Comparison of ENCODE assay signal across 9 cellular contexts in genomic region chr2:240236217-240237111, GRCh38.
DNase-seq lines count a peak whose midpoint lies in the region; TF ChIP-seq lines count a peak whose summit lies in the region.
"Had no signal": no experiment of that assay in that cellular context is flagged by ENCODE, and none has a peak within 500 bp of the region (broad histone marks: within the 10 kb centered on the region; RNA-seq: fewer than 3 reads in every experiment).

No MANE protein-coding gene starts in this region.

- no peak overlapping the region for H3K27ac Mint-ChIP-seq in nephron progenitor cell

- no peak for TF ChIP-seq CTCF in nephron progenitor cell (IDR thresholded peaks at IDR 0.05)

- H3K4me1 Mint-ChIP-seq in nephron progenitor cell = peaks cover 43% of the 10 kb centered on the region

- H3K27me3 Mint-ChIP-seq in nephron progenitor cell (ENCODE audit: low read depth, poor library complexity) = peaks cover 42% of the 10 kb centered on the region

- no peak overlapping the region for H3K4me3 Mint-ChIP-seq in nephron progenitor cell

- no peaks in the 10 kb centered on the region for H3K36me3 Mint-ChIP-seq in nephron progenitor cell (ENCODE audit: low read depth)

- no peaks in the 10 kb centered on the region for H3K9me3 Mint-ChIP-seq in nephron progenitor cell

- peak; percentile 12 for DNase-seq in COR-L47 (lab: John Stamatoyannopoulos, UW)
- DNase-seq in NCI-H187 (lab: John Stamatoyannopoulos, UW) = peak; percentile 42 to 81
- peak; percentile 36 for DNase-seq in cerebellum (ENCODE audit: low spot score)
- peak; percentile 70 for DNase-seq in nephron progenitor cell
- DNase-seq in NK-92 treated with Interleukin-12 subunit alpha and Interleukin-12 subunit beta, amount 100 ng/mL, for 24 hours (lab: John Stamatoyannopoulos, UW) = no peak
- no peak for DNase-seq in UCSD-AML1 (lab: John Stamatoyannopoulos, UW; ENCODE audit: unreplicated experiment)
- no peak for DNase-seq in COLO829 (ENCODE audit: low spot score)
- DNase-seq in foreskin melanocyte = no peak
- DNase-seq: EL had no signal

Comparison
In these comparisons a context has a peak if more than half of its experiments do, and no peak if none do; other contexts are left out.
1. DNase-seq: peak in COR-L47 (single experiment), NCI-H187 (2 of 2), cerebellum (single experiment) and nephron progenitor cell (single experiment); none in NK-92 treated with Interleukin-12 subunit alpha and Interleukin-12 subunit beta, amount 100 ng/mL, for 24 hours (single experiment), UCSD-AML1 (single experiment), COLO829 (single experiment) and foreskin melanocyte (single experiment).